31 cellular contexts compared by ENCODE assay signal in genomic region chr2:236041616-236042015, GRCh38.
"Had no signal": no experiment of that assay in that cellular context is flagged by ENCODE, and none has a peak within 500 bp of the region (broad histone marks: within the 10 kb centered on the region; RNA-seq: fewer than 3 reads in every experiment).

No MANE protein-coding gene starts in this region.

- H3K4me1 ChIP-seq: colonic mucosa, esophagus muscularis mucosa, heart right ventricle, left ventricle myocardium inferior, lower lobe of right lung, prostate gland, right atrium auricular region, stomach, thyroid gland, vagina had no signal

- FAIRE-seq: islet of Langerhans had no signal

- H3K4me3 ChIP-seq: colonic mucosa, esophagus muscularis mucosa, heart right ventricle, left ventricle myocardium inferior, lower lobe of right lung, prostate gland, right atrium auricular region, smooth muscle cell, stomach, thyroid gland, vagina had no signal

- H3K9ac ChIP-seq: parathyroid adenoma had no signal

- H3K27ac ChIP-seq: colonic mucosa, esophagus muscularis mucosa, heart right ventricle, left ventricle myocardium inferior, lower lobe of right lung, neutrophil, parathyroid adenoma, prostate gland, right atrium auricular region, stomach, thyroid gland, vagina had no signal

- H3K36me3 Mint-ChIP-seq: naive thymus-derived CD4-positive, alpha-beta T cell had no signal

- H2AFZ ChIP-seq: parathyroid adenoma had no signal

- DNase-seq: colonic mucosa; effector CD8-positive, alpha-beta T cell; endodermal cell; foreskin melanocyte; glutamatergic neuron; heart right ventricle; hippocampal formation; left colon; left ventricle myocardium inferior; lower lobe of right lung; mesenchymal stem cell; midbrain; naive thymus-derived CD4-positive, alpha-beta T cell; stimulated activated CD4-positive, alpha-beta T cell treated with anti-CD3 and anti-CD28 coated beads, Interleukin-12 subunit alpha, Interleukin-12 subunit beta, amount 100 ng/mL, for 4 hours; stimulated activated CD4-positive, alpha-beta T cell treated with anti-CD3 and anti-CD28 coated beads, Interleukin-1b, Interleukin-23, amount 100 ng/mL, for 48 hours; stimulated activated CD4-positive, alpha-beta T cell treated with anti-CD3 and anti-CD28 coated beads, Interleukin-4, amount 100 ng/mL, for 1 hour; stimulated activated CD8-positive, alpha-beta memory T cell treated with anti-CD3 and anti-CD28 coated beads, Interleukin-4, amount 100 ng/mL, for 48 hours; stimulated activated naive CD4-positive, alpha-beta T cell treated with Interleukin-2 at 50 U/mL for 16 hours; stomach; thyroid gland had no signal

- H3K4me2 ChIP-seq: smooth muscle cell had no signal

- H3K27me3 ChIP-seq: colonic mucosa, esophagus muscularis mucosa, heart right ventricle, neutrophil, right atrium auricular region, stomach, thyroid gland, vagina had no signal

- H3K4me3 Mint-ChIP-seq: dendritic cell treated with granulocyte-macrophage colony-stimulating factor and Interleukin-4, amounts not matched to agents 40 ng/mL and 50 ng/mL, for 4 days; endodermal cell; naive thymus-derived CD4-positive, alpha-beta T cell; nephron had no signal

- H3K27ac Mint-ChIP-seq: dendritic cell treated with granulocyte-macrophage colony-stimulating factor and Interleukin-4, amounts not matched to agents 40 ng/mL and 50 ng/mL, for 4 days; endodermal cell; naive thymus-derived CD4-positive, alpha-beta T cell; nephron had no signal

- H3K36me3 ChIP-seq: colonic mucosa, neutrophil, prostate gland, vagina had no signal

- ATAC-seq: heart right ventricle; left colon; lower lobe of right lung; naive thymus-derived CD4-positive, alpha-beta T cell; sciatic nerve had no signal

- H3K4me1 Mint-ChIP-seq: endodermal cell; naive thymus-derived CD4-positive, alpha-beta T cell; nephron had no signal

- H3K9me3 ChIP-seq: colonic mucosa, esophagus muscularis mucosa, heart right ventricle, left ventricle myocardium inferior, lower lobe of right lung, neutrophil, prostate gland, right atrium auricular region, stomach, thyroid gland, vagina had no signal

- H3K79me2 ChIP-seq: parathyroid adenoma had no signal

- H3K9me3 Mint-ChIP-seq: dendritic cell treated with granulocyte-macrophage colony-stimulating factor and Interleukin-4, amounts not matched to agents 40 ng/mL and 50 ng/mL, for 4 days; endodermal cell; naive thymus-derived CD4-positive, alpha-beta T cell; nephron had no signal

- H3K27me3 Mint-ChIP-seq: dendritic cell treated with granulocyte-macrophage colony-stimulating factor and Interleukin-4, amounts not matched to agents 40 ng/mL and 50 ng/mL, for 4 days had no signal
